Comparison of ENCODE assay signal across 8 cellular contexts in the genomic region with DNA sequence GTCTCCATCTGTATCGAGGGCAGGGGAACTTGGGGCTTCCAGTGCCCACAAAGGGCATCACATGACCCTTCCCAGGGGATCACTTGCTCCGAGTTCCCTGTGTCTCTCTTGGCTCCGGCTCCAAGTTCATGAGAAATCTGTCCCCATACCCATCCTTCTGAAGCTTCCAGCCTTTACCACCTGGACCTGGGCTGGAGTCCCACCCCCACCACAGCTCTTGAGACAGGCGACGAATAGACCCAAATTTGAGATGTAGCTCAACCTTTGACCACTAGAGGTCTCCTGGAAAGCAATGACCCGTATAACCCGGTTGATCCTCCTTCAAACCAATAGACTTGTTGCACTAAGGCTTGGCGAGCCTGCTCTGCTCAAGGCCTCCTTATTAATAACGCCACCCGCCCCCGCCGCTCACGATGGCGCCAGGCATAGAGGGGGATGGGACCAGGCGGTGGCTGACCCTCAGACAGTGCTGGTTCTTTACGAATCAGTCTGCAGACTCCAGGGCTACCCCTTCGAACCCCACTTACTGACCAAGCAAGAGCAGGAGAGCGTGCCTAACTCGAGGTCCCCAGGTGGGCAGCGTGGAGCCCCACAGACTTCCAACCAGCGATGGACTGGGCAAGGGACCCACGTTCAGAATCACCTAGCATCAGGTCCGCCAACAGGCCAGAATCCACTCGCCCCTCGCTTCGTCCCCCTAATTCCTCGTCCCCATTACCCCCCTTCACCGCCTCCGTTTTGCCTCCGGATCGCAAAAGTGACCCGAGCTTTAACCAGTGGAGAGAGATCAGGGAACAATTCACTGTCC. TPM values are rescaled to one million over a fixed set of nuclear protein-coding genes. Genes with fewer than 3 reads are reported as not detected.
DNase-seq lines count a peak whose midpoint lies in the region; ATAC-seq, FAIRE-seq and TF ChIP-seq lines count a peak whose summit lies in the region.

No MANE protein-coding gene starts in this region.

- H3K4me1 ChIP-seq in muscle layer of colon (ENCODE audit: insufficient read depth, low read length) (peaks cover 19% of the 10 kb centered on the region), testis (peaks cover 9% of the 10 kb centered on the region)

- no peak overlapping the region for H3K9ac ChIP-seq in muscle layer of colon (ENCODE audit: low read length)

- TF ChIP-seq CTCF in testis (IDR thresholded peaks at IDR 0.05) = peak; percentile 72 to 81 (median 73)

- DNase-seq in AG08395 (ENCODE audit: low spot score) = peak; percentile 78
- peak; percentile 72 for DNase-seq in GM18507 (ENCODE audit: extremely low spot score, insufficient read length, low read depth)
- DNase-seq in NCI-H2227 (lab: John Stamatoyannopoulos, UW; ENCODE audit: unreplicated experiment) = peak; percentile 73
- peak; percentile 17 for DNase-seq in activated T-cell treated with anti-CD3 and anti-CD28 coated beads for 1 hour (ENCODE audit: low read depth)
- DNase-seq in testis = peak; percentile 86

- peak; percentile 70 for ATAC-seq in HG02885 (IDR thresholded peaks at IDR 0.05; ENCODE audit: poor library complexity, unreplicated experiment)
- ATAC-seq in esophagus mucosa = peak; percentile 58

- H3K27ac ChIP-seq in muscle layer of colon (ENCODE audit: low read depth, low read length) (peak overlapping the region; percentile 59), testis (peak overlapping the region; percentile 62 to 76)

- peak; percentile 94 for FAIRE-seq in GM18507 (lab: Jason Lieb, UNC)

- WGBS in testis, 2 donors = 12% methylated on average over 16 to 32 of the region's 32 CpGs

- H3K9me3 ChIP-seq in muscle layer of colon (ENCODE audit: low read length) = no peaks in the 10 kb centered on the region
- H3K9me3 ChIP-seq in testis = no peaks in the 10 kb centered on the region

- no peaks in the 10 kb centered on the region for H3K36me3 ChIP-seq in muscle layer of colon (ENCODE audit: insufficient read depth, low read length)
- no peaks in the 10 kb centered on the region for H3K36me3 ChIP-seq in testis (ENCODE audit: low read depth, missing control alignments)

- no peaks in the 10 kb centered on the region for H3K27me3 ChIP-seq in muscle layer of colon (ENCODE audit: control insufficient read depth in 1 of 2, insufficient read depth in 2 of 2, low read length in 2 of 2)
- no peaks in the 10 kb centered on the region for H3K27me3 ChIP-seq in testis

- intact Hi-C loops in testis (cut with DNase I; ENCODE audit: low total_unique reads) = loop anchor here (10.0 kb wide), 1 partner anchor 348 kb away; no protein-coding TSS in a partner anchor

- TF ChIP-seq POLR2A in testis (IDR thresholded peaks at IDR 0.05) = no peak

- peak overlapping the region; percentile 21 to 41 for H3K4me3 ChIP-seq in muscle layer of colon (ENCODE audit: low read depth in 1 of 2, low read length in 2 of 2)
- H3K4me3 ChIP-seq in testis = peak overlapping the region; percentile 39 to 40

RNA-seq across cellular contexts. Expression of a gene that starts 4.4 kb away (rescaled TPM):
- total RNA-seq in esophagus mucosa (23.4 TPM), testis (10 to 100 TPM; 52.1 to 73.6 TPM)
- polyA plus RNA-seq in testis (ENCODE audit: insufficient read depth, low read depth, low replicate concordance) = 14.3 TPM

Comparison
In these comparisons a context has a peak if more than half of its experiments do, and no peak if none do; other contexts are left out.
1. Peak in every context shown above with its lines: DNase-seq, ATAC-seq, H3K4me3 ChIP-seq and H3K27ac ChIP-seq.
2. DNase-seq: peak in every context shown above with its lines; median percentile 86 in testis; 78 in AG08395; 73 in NCI-H2227; 72 in GM18507; 17 in activated T-cell treated with anti-CD3 and anti-CD28 coated beads for 1 hour.